ENCODE assay signal across 1 cellular context in the genomic region with DNA sequence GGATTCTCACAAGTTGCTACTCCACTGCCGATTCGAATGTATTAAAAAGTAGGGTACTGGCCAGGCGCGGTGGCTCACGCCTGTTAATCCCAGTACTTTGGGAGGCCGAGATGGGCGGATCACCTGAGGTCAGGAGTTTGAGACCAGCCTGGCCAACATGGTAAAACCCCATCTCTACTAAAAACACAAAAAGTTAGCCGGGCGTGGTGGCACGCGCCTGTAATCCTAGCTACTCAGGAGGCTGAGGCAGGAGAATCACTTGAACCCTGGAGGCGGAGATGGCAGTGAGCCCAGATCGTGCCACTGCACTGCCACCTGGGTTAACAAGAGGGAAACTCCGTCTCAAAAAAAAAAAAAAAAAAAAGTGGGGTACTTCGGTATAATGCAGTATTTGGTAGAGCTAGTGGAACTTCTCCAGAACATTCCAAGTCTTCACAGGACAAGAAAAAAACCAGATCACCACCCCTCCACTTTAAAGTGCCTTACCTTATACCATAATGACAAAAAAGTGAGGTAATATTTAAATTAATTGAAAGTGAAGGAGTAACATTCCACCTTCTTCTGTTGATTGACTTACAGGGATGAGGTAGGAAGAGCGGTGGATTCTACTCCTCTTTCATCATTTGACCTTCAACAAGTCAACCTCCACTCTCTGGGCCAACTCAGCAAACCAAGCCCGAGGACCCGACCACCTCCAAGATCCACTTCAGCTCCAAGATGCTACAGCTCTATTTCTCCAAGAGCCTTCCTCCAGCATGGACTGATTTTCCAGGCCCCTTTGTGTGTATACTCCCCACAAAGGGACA.
A peak's percentile ranks its signal among the peaks of the same experiment; 100 is the strongest.
TF ChIP-seq lines count a peak whose summit lies in the region.

No MANE protein-coding gene starts in this region.

TF ChIP-seq in K562, 482 proteins besides CTCF, POLR2A, EP300 and RAD21 (continued from another document and continues in another):
- TF ChIP-seq, protein P1, sequence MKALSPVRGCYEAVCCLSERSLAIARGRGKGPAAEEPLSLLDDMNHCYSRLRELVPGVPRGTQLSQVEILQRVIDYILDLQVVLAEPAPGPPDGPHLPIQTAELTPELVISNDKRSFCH (CRISPR knock-in tag; IDR thresholded peaks at IDR 0.05) = no peak
- TF ChIP-seq, protein P1 (tag; IDR thresholded peaks at IDR 0.05) = no peak
- TF ChIP-seq BCOR (IDR thresholded peaks at IDR 0.05) (0 out of 2 replicates have a peak, but pooled peaks have one; percentile 6), BRCA1 (IDR thresholded peaks at IDR 0.05) (no peak), BRCA1 (CRISPR knock-in tag; IDR thresholded peaks at IDR 0.05) (no peak), TOE1 (IDR thresholded peaks at IDR 0.05; ENCODE audit: borderline replicate concordance) (no peak), TOE1 (CRISPR knock-in tag; IDR thresholded peaks at IDR 0.05; ENCODE audit: borderline replicate concordance, low read depth) (no peak), PKNOX1 (IDR thresholded peaks at IDR 0.05) (peak; percentile 71), PURB (CRISPR knock-in tag; IDR thresholded peaks at IDR 0.05; ENCODE audit: low read depth) (no peak), CHAMP1 (IDR thresholded peaks at IDR 0.05) (no peak), STAT5B (CRISPR knock-in tag; IDR thresholded peaks at IDR 0.05) (no peak), HDAC1 (IDR thresholded peaks at IDR 0.05) (0 out of 4 replicates have a peak, but pooled peaks of 1 of the 2 experiments have one; percentile 9), HLTF (IDR thresholded peaks at IDR 0.05) (no peak), HDAC8 (tag; IDR thresholded peaks at IDR 0.05) (no peak), CUX1 (CRISPR knock-in tag; IDR thresholded peaks at IDR 0.05) (no peak), RREB1 (CRISPR knock-in tag; IDR thresholded peaks at IDR 0.05) (no peak), SMARCA5 (IDR thresholded peaks at IDR 0.05) (no peak), NFIX (CRISPR knock-in tag; IDR thresholded peaks at IDR 0.05; ENCODE audit: low read depth) (no peak), ATF7 (IDR thresholded peaks at IDR 0.05) (0 out of 2 replicates have a peak, but pooled peaks have one; percentile 31), XRCC4 (IDR thresholded peaks at IDR 0.05; ENCODE audit: extremely low read depth, insufficient read depth, insufficient read length) (no peak), PHF20 (IDR thresholded peaks at IDR 0.05; ENCODE audit: partially characterized antibody) (no peak), NR3C1 (CRISPR knock-in tag; IDR thresholded peaks at IDR 0.05) (no peak), RFX5 (IDR thresholded peaks at IDR 0.05; ENCODE audit: low read depth, low read length) (no peak), ZNF311 (CRISPR knock-in tag; IDR thresholded peaks at IDR 0.05) (no peak), TCF7 (IDR thresholded peaks at IDR 0.05; ENCODE audit: borderline replicate concordance) (no peak), SMARCB1 (IDR thresholded peaks at IDR 0.05; ENCODE audit: insufficient read length, low read depth) (no peak), ZFP36 (IDR thresholded peaks at IDR 0.05; ENCODE audit: low read depth, low read length, partially characterized antibody) (no peak), FUS (optimal IDR thresholded peaks at IDR 0.05; ENCODE audit: low read depth, low read length) (no peak), SIN3A (IDR thresholded peaks at IDR 0.05; ENCODE audit: borderline replicate concordance in 2 of 2, control insufficient read depth in 1 of 2, low read depth in 2 of 2, low read length in 2 of 2) (0 out of 4 replicates have a peak, but pooled peaks have one; percentile 7 to 23), MEIS2 (IDR thresholded peaks at IDR 0.05; ENCODE audit: partially characterized antibody) (peak; percentile 9), TGIF2 (CRISPR knock-in tag; IDR thresholded peaks at IDR 0.05) (no peak), LARP7 (IDR thresholded peaks at IDR 0.05) (no peak), PCBP1 (IDR thresholded peaks at IDR 0.05; ENCODE audit: low read depth, low read length, poor library complexity, severe bottlenecking) (no peak), CAMTA2 (CRISPR knock-in tag; conservative IDR thresholded peaks at IDR 0.05) (no peak), SMAD3 (CRISPR knock-in tag; conservative IDR thresholded peaks at IDR 0.05) (no peak), TCFL5 (CRISPR knock-in tag; conservative IDR thresholded peaks at IDR 0.05) (no peak)
- TF ChIP-seq, protein P2, sequence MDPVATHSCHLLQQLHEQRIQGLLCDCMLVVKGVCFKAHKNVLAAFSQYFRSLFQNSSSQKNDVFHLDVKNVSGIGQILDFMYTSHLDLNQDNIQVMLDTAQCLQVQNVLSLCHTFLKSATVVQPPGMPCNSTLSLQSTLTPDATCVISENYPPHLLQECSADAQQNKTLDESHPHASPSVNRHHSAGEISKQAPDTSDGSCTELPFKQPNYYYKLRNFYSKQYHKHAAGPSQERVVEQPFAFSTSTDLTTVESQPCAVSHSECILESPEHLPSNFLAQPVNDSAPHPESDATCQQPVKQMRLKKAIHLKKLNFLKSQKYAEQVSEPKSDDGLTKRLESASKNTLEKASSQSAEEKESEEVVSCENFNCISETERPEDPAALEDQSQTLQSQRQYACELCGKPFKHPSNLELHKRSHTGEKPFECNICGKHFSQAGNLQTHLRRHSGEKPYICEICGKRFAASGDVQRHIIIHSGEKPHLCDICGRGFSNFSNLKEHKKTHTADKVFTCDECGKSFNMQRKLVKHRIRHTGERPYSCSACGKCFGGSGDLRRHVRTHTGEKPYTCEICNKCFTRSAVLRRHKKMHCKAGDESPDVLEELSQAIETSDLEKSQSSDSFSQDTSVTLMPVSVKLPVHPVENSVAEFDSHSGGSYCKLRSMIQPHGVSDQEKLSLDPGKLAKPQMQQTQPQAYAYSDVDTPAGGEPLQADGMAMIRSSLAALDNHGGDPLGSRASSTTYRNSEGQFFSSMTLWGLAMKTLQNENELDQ (CRISPR knock-in tag; IDR thresholded peaks at IDR 0.05; ENCODE audit: borderline replicate concordance) = no peak
- TF ChIP-seq, protein P3, sequence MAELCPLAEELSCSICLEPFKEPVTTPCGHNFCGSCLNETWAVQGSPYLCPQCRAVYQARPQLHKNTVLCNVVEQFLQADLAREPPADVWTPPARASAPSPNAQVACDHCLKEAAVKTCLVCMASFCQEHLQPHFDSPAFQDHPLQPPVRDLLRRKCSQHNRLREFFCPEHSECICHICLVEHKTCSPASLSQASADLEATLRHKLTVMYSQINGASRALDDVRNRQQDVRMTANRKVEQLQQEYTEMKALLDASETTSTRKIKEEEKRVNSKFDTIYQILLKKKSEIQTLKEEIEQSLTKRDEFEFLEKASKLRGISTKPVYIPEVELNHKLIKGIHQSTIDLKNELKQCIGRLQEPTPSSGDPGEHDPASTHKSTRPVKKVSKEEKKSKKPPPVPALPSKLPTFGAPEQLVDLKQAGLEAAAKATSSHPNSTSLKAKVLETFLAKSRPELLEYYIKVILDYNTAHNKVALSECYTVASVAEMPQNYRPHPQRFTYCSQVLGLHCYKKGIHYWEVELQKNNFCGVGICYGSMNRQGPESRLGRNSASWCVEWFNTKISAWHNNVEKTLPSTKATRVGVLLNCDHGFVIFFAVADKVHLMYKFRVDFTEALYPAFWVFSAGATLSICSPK (IDR thresholded peaks at IDR 0.05; ENCODE audit: borderline replicate concordance) = no peak
- TF ChIP-seq, protein P4, sequence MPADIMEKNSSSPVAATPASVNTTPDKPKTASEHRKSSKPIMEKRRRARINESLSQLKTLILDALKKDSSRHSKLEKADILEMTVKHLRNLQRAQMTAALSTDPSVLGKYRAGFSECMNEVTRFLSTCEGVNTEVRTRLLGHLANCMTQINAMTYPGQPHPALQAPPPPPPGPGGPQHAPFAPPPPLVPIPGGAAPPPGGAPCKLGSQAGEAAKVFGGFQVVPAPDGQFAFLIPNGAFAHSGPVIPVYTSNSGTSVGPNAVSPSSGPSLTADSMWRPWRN (IDR thresholded peaks at IDR 0.05; ENCODE audit: low read depth) = no peak
